Comparison of ENCODE assay signal across 32 cellular contexts in the genomic region with DNA sequence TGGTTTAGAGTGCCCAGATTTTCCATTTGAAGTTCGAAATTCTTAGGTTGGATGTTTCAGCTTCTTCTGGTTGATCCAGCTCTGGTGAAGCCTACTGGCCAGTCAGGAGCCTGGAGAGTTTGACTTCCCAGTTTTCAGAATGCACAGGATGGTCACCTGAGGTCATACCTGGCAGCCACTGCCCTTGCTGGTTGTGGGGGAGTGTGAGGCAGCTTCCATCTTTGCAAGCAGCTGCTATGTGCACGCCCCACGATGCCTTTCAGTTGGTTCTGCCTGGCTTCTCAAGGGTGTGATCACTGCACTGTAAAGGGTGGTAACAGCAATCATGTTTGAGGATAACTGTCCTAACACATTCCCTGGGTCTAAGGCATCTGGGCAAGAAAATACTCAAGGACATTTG.
"Had no signal": no experiment of that assay in that cellular context is flagged by ENCODE, and none has a peak within 500 bp of the region (broad histone marks: within the 10 kb centered on the region; RNA-seq: fewer than 3 reads in every experiment).

No MANE protein-coding gene starts in this region.

- H3K4me3 Mint-ChIP-seq: activated CD4-positive, alpha-beta memory T cell treated with anti-CD3 and anti-CD28 coated beads for 36 hours; activated naive CD8-positive, alpha-beta T cell treated with anti-CD3 and anti-CD28 coated beads for 36 hours; activated T-cell treated with anti-CD3 and anti-CD28 coated beads, Interleukin-2, amount 50 U/mL, for 72 hours; activated T-helper 17 cell treated with anti-CD3 and anti-CD28 coated beads, Interleukin-2, amount 50 U/mL, for 72 hours; central memory CD8-positive, alpha-beta T cell; T-helper 2 cell treated with Interferon-gamma antibody and Interleukin-4, amounts not matched to agents 5 μg/mL and 100 μg/mL, for 36 hours; WTC11 had no signal

- ATAC-seq: activated CD4-positive, CD25-positive, alpha-beta regulatory T cell treated with anti-CD3 and anti-CD28 coated beads, Interleukin-2, amount 50 U/mL, for 24 hours; activated T-cell treated with anti-CD3 and anti-CD28 coated beads, Interleukin-2, amount 50 U/mL, for 72 hours; activated T-helper 17 cell treated with anti-CD3 and anti-CD28 coated beads, Interleukin-2, amount 50 U/mL, for 72 hours; Right ventricle myocardium inferior; WTC11 had no signal

- H3K4me2 ChIP-seq: PC-9 had no signal

- H3K4me3 ChIP-seq: PC-9, SK-N-MC had no signal

- H3K9me3 Mint-ChIP-seq: activated CD4-positive, alpha-beta memory T cell treated with anti-CD3 and anti-CD28 coated beads for 36 hours; activated naive CD8-positive, alpha-beta T cell treated with anti-CD3 and anti-CD28 coated beads for 36 hours; activated T-cell treated with anti-CD3 and anti-CD28 coated beads, Interleukin-2, amount 50 U/mL, for 72 hours; activated T-helper 17 cell treated with anti-CD3 and anti-CD28 coated beads, Interleukin-2, amount 50 U/mL, for 72 hours; central memory CD8-positive, alpha-beta T cell; T-helper 2 cell treated with Interferon-gamma antibody and Interleukin-4, amounts not matched to agents 5 μg/mL and 100 μg/mL, for 36 hours; WTC11 had no signal

- DNase-seq: activated CD4-positive, alpha-beta memory T cell treated with anti-CD3 and anti-CD28 coated beads for 36 hours; activated CD4-positive, alpha-beta T cell treated with anti-CD3 and anti-CD28 coated beads for 4 hours; activated CD4-positive, alpha-beta T cell treated with anti-CD3 and anti-CD28 coated beads, Interleukin-2, amount 50 U/mL, for 1 hour; activated effector memory CD4-positive, alpha-beta T cell treated with anti-CD3 and anti-CD28 coated beads, Interleukin-2, amount 50 U/mL, for 16 hours; activated naive CD4-positive, alpha-beta T cell; activated naive CD4-positive, alpha-beta T cell treated with anti-CD3 and anti-CD28 coated beads, Interleukin-2, amount 50 U/mL, for 16 hours; activated naive CD8-positive, alpha-beta T cell treated with anti-CD3 and anti-CD28 coated beads for 36 hours; activated T-cell treated with anti-CD3 and anti-CD28 coated beads, Interleukin-2, amount 50 U/mL, for 1 hour; activated T-cell treated with anti-CD3 and anti-CD28 coated beads, Interleukin-2, amount 50 U/mL, for 72 hours; amniotic stem cell; aorta; brain microvascular endothelial cell; Karpas-422; KBM-7; NCI-H1105 treated with DMSO at 0.1 percent for 48 hours; NCI-H1436; NCI-H1694; NCI-H1930; NCI-H2081 treated with DMSO at 0.1 percent for 48 hours; NCI-H510A; NCI-H526; NCI-H748 treated with DMSO at 0.1 percent for 48 hours; NK-92 treated with Interleukin-12 subunit alpha and Interleukin-12 subunit beta, amount 100 ng/mL, for 24 hours; PC-9 had no signal

- H3K27ac Mint-ChIP-seq: activated CD4-positive, alpha-beta memory T cell treated with anti-CD3 and anti-CD28 coated beads for 36 hours; activated naive CD8-positive, alpha-beta T cell treated with anti-CD3 and anti-CD28 coated beads for 36 hours; activated T-cell treated with anti-CD3 and anti-CD28 coated beads, Interleukin-2, amount 50 U/mL, for 72 hours; activated T-helper 17 cell treated with anti-CD3 and anti-CD28 coated beads, Interleukin-2, amount 50 U/mL, for 72 hours; T-helper 2 cell treated with Interferon-gamma antibody and Interleukin-4, amounts not matched to agents 5 μg/mL and 100 μg/mL, for 36 hours; WTC11 had no signal

- H3K36me3 Mint-ChIP-seq: activated CD4-positive, alpha-beta memory T cell treated with anti-CD3 and anti-CD28 coated beads for 36 hours; WTC11 had no signal

- H3K4me1 Mint-ChIP-seq: activated naive CD8-positive, alpha-beta T cell treated with anti-CD3 and anti-CD28 coated beads for 36 hours; WTC11 had no signal

- H3K27me3 ChIP-seq: brain microvascular endothelial cell had no signal

- H3K36me3 ChIP-seq: brain microvascular endothelial cell had no signal

- H3K27ac ChIP-seq: brain microvascular endothelial cell, PC-9, RWPE1, SK-N-MC had no signal

- H3K27me3 Mint-ChIP-seq: activated CD4-positive, alpha-beta memory T cell treated with anti-CD3 and anti-CD28 coated beads for 36 hours; activated naive CD8-positive, alpha-beta T cell treated with anti-CD3 and anti-CD28 coated beads for 36 hours; activated T-helper 17 cell treated with anti-CD3 and anti-CD28 coated beads, Interleukin-2, amount 50 U/mL, for 72 hours; central memory CD8-positive, alpha-beta T cell had no signal
